Comparison of ENCODE assay signal across 1 cellular context in genomic region chr18:49561127-49561376, GRCh38.
TF ChIP-seq lines count a peak whose summit lies in the region.

No MANE protein-coding gene starts in this region.

TF ChIP-seq in K562, 482 proteins besides CTCF, POLR2A, EP300 and RAD21 (continued from another document):
- TF ChIP-seq, protein P1, sequence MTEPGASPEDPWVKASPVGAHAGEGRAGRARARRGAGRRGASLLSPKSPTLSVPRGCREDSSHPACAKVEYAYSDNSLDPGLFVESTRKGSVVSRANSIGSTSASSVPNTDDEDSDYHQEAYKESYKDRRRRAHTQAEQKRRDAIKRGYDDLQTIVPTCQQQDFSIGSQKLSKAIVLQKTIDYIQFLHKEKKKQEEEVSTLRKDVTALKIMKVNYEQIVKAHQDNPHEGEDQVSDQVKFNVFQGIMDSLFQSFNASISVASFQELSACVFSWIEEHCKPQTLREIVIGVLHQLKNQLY (CRISPR knock-in tag; conservative IDR thresholded peaks at IDR 0.05): no peak
- no peak for TF ChIP-seq KDM1A (IDR thresholded peaks at IDR 0.05)
- TF ChIP-seq KLF16 (IDR thresholded peaks at IDR 0.05): no peak
- TF ChIP-seq SAP30 (IDR thresholded peaks at IDR 0.05; ENCODE audit: borderline replicate concordance, insufficient read depth, low read depth, low read length, poor library complexity, severe bottlenecking): no peak
- TF ChIP-seq ZNF644 (tag; IDR thresholded peaks at IDR 0.05; ENCODE audit: low read depth): no peak
- TF ChIP-seq CHD2 (IDR thresholded peaks at IDR 0.05; ENCODE audit: low read depth, low read length): no peak
- TF ChIP-seq BRD9 (IDR thresholded peaks at IDR 0.05; ENCODE audit: low read depth, partially characterized antibody): no peak
